Comparison of ENCODE assay signal across 16 cellular contexts in genomic region chr7:142454862-142455261, GRCh38.
DNase-seq lines count a peak whose midpoint lies in the region; ATAC-seq and TF ChIP-seq lines count a peak whose summit lies in the region.
"Had no signal": no experiment of that assay in that cellular context is flagged by ENCODE, and none has a peak within 500 bp of the region (broad histone marks: within the 10 kb centered on the region; RNA-seq: fewer than 3 reads in every experiment).

No MANE protein-coding gene starts in this region.

- peaks cover 88% of the 10 kb centered on the region for H3K4me1 ChIP-seq in DND-41 (ENCODE audit: insufficient read depth, low read length)

- peak overlapping the region; percentile 42; the same call in 1 of the 2 replicates for H2AFZ ChIP-seq in DND-41 (ENCODE audit: low read depth, low read length)
- H2AFZ ChIP-seq: GM23338 had no signal

- H3K4me1 Mint-ChIP-seq in activated T-cell treated with anti-CD3 and anti-CD28 coated beads, Interleukin-2, amount 50 U/mL, for 24 hours (ENCODE audit: low read depth) = peaks cover 34% of the 10 kb centered on the region
- H3K4me1 Mint-ChIP-seq in activated CD8-positive, alpha-beta T cell treated with anti-CD3 and anti-CD28 coated beads, Interleukin-2, amount 10 ng/mL, durations not matched to agents 7 days and 5 days (ENCODE audit: low read depth) = peaks cover 41% of the 10 kb centered on the region
- peaks cover 23 to 40% (median 30%) of the 10 kb centered on the region in 4 donors for H3K4me1 Mint-ChIP-seq in naive thymus-derived CD8-positive, alpha-beta T cell
- H3K4me1 Mint-ChIP-seq: immature natural killer cell had no signal

- no peaks in the 10 kb centered on the region for H4K20me1 ChIP-seq in DND-41 (ENCODE audit: insufficient read depth, low read length)

- no peaks in the 10 kb centered on the region for H3K27me3 Mint-ChIP-seq in activated T-cell treated with anti-CD3 and anti-CD28 coated beads, Interleukin-2, amount 50 U/mL, for 24 hours
- peaks cover 2% of the 10 kb centered on the region for H3K27me3 Mint-ChIP-seq in activated CD8-positive, alpha-beta T cell treated with anti-CD3 and anti-CD28 coated beads, Interleukin-2, amount 10 ng/mL, durations not matched to agents 7 days and 5 days (ENCODE audit: low read depth)
- H3K27me3 Mint-ChIP-seq in naive thymus-derived CD8-positive, alpha-beta T cell = peaks cover 0 to 8% (median 0%) of the 10 kb centered on the region in 5 donors

- H3K27me3 ChIP-seq in DND-41 (ENCODE audit: insufficient read depth, low read length, poor library complexity) = no peaks in the 10 kb centered on the region

- H3K9me3 ChIP-seq in DND-41 (ENCODE audit: insufficient read depth, low read length, severe bottlenecking) = no peaks in the 10 kb centered on the region
- H3K9me3 ChIP-seq: heart left ventricle had no signal

- H3K4me3 Mint-ChIP-seq in activated T-cell treated with anti-CD3 and anti-CD28 coated beads, Interleukin-2, amount 50 U/mL, for 24 hours = peak overlapping the region; percentile 61
- peak overlapping the region; percentile 51 for H3K4me3 Mint-ChIP-seq in activated CD8-positive, alpha-beta T cell treated with anti-CD3 and anti-CD28 coated beads, Interleukin-2, amount 10 ng/mL, durations not matched to agents 7 days and 5 days
- H3K4me3 Mint-ChIP-seq in naive thymus-derived CD8-positive, alpha-beta T cell = peak overlapping the region; percentile 42 to 78 (median 72)
- H3K4me3 Mint-ChIP-seq: GM23338, immature natural killer cell had no signal

- peak overlapping the region; percentile 63 for H3K4me2 ChIP-seq in DND-41 (ENCODE audit: insufficient read depth, low read length)
- H3K4me2 ChIP-seq: GM23338 had no signal

- peak overlapping the region in 1 of 2 experiments; percentile 51; a peak in 3 of 4 replicates for H3K4me3 ChIP-seq in DND-41 (ENCODE audit: low read depth in 1 of 2, low read length in 2 of 2)
- H3K4me3 ChIP-seq: GM23338, heart left ventricle had no signal

- H3K27ac ChIP-seq in DND-41 (ENCODE audit: low read length) = peak overlapping the region; percentile 100
- H3K27ac ChIP-seq: heart left ventricle had no signal

- H3K36me3 Mint-ChIP-seq in activated T-cell treated with anti-CD3 and anti-CD28 coated beads, Interleukin-2, amount 50 U/mL, for 24 hours (ENCODE audit: low read depth) = no peaks in the 10 kb centered on the region
- no peaks in the 10 kb centered on the region for H3K36me3 Mint-ChIP-seq in activated CD8-positive, alpha-beta T cell treated with anti-CD3 and anti-CD28 coated beads, Interleukin-2, amount 10 ng/mL, durations not matched to agents 7 days and 5 days (ENCODE audit: low read depth)
- no peaks in the 10 kb centered on the region for H3K36me3 Mint-ChIP-seq in naive thymus-derived CD8-positive, alpha-beta T cell
- H3K36me3 Mint-ChIP-seq: immature natural killer cell had no signal

- POLR2A ChIA-PET in activated CD8-positive, alpha-beta T cell treated with anti-CD3 and anti-CD28 coated beads, Interleukin-2, amount 10 ng/mL, durations not matched to agents 7 days and 5 days (lab: Charles Lee) = no interaction called here
- POLR2A ChIA-PET in naive thymus-derived CD8-positive, alpha-beta T cell (lab: Charles Lee) = interaction anchor here (0.7 to 1.5 kb wide), 2 partner anchors 32 to 352 kb away, joined by 3 to 4 read pairs; no protein-coding TSS in a partner anchor

- no peaks in the 10 kb centered on the region for H3K9me3 Mint-ChIP-seq in activated T-cell treated with anti-CD3 and anti-CD28 coated beads, Interleukin-2, amount 50 U/mL, for 24 hours
- H3K9me3 Mint-ChIP-seq in activated CD8-positive, alpha-beta T cell treated with anti-CD3 and anti-CD28 coated beads, Interleukin-2, amount 10 ng/mL, durations not matched to agents 7 days and 5 days (ENCODE audit: insufficient read depth) = no peaks in the 10 kb centered on the region
- no peaks in the 10 kb centered on the region for H3K9me3 Mint-ChIP-seq in naive thymus-derived CD8-positive, alpha-beta T cell
- H3K9me3 Mint-ChIP-seq: GM23338, immature natural killer cell had no signal

- CTCF ChIA-PET in activated CD8-positive, alpha-beta T cell treated with anti-CD3 and anti-CD28 coated beads, Interleukin-2, amount 10 ng/mL, durations not matched to agents 7 days and 5 days (lab: Charles Lee) = interaction anchor here (1.3 to 18.7 kb wide), 7 partner anchors 10 to 151 kb away, joined by 3 to 440 read pairs (median 5); no protein-coding TSS in a partner anchor

- H3K36me3 ChIP-seq in DND-41 (ENCODE audit: insufficient read depth, low read length) = no peaks in the 10 kb centered on the region; the same call in 1 of the 2 replicates
- H3K36me3 ChIP-seq: heart left ventricle had no signal

- peak; percentile 34 for DNase-seq in activated T-cell treated with anti-CD3 and anti-CD28 coated beads, Interleukin-2, amount 50 U/mL, for 24 hours
- DNase-seq in activated T-cell treated with anti-CD3 and anti-CD28 coated beads for 4 hours (no peak), DND-41 (peak; percentile 56), cerebellum (ENCODE audit: low spot score) (no peak)
- DNase-seq in activated CD8-positive, alpha-beta T cell treated with anti-CD3 and anti-CD28 coated beads, Interleukin-2, amount 10 ng/mL, durations not matched to agents 7 days and 5 days = peak; percentile 48
- no peak for DNase-seq in naive thymus-derived CD8-positive, alpha-beta T cell
- DNase-seq: heart left ventricle, immature natural killer cell, MV-4-11, NCI-H1930, right cardiac atrium, SW 1271 had no signal

- H3K79me2 ChIP-seq in DND-41 (ENCODE audit: insufficient read depth, low read length) = peaks cover 35% of the 10 kb centered on the region

- H3K9ac ChIP-seq in DND-41 (ENCODE audit: low read depth, low read length) = peak overlapping the region; percentile 73

- ATAC-seq in DND-41 (ENCODE audit: insufficient read depth, low read depth) (peak; percentile 22), GM21786 (IDR thresholded peaks at IDR 0.05; ENCODE audit: unreplicated experiment) (no peak), HG03460 (IDR thresholded peaks at IDR 0.05; ENCODE audit: unreplicated experiment) (no peak)
- ATAC-seq in activated CD8-positive, alpha-beta T cell treated with anti-CD3 and anti-CD28 coated beads, Interleukin-2, amount 10 ng/mL, durations not matched to agents 7 days and 5 days = peak; percentile 69
- ATAC-seq in naive thymus-derived CD8-positive, alpha-beta T cell = peak; percentile 30 to 61
- ATAC-seq: GM23338, heart left ventricle, HepG2, right cardiac atrium had no signal

- peak overlapping the region; percentile 65 for H3K27ac Mint-ChIP-seq in activated T-cell treated with anti-CD3 and anti-CD28 coated beads, Interleukin-2, amount 50 U/mL, for 24 hours
- H3K27ac Mint-ChIP-seq in activated CD8-positive, alpha-beta T cell treated with anti-CD3 and anti-CD28 coated beads, Interleukin-2, amount 10 ng/mL, durations not matched to agents 7 days and 5 days = peak overlapping the region; percentile 75
- H3K27ac Mint-ChIP-seq in naive thymus-derived CD8-positive, alpha-beta T cell = peak overlapping the region; percentile 19 to 90 (median 76)
- H3K27ac Mint-ChIP-seq: GM23338, immature natural killer cell had no signal

- TF ChIP-seq CTCF in DND-41 (IDR thresholded peaks at IDR 0.05; ENCODE audit: borderline replicate concordance, extremely low read depth, low read length, poor library complexity, severe bottlenecking) = no peak

Comparison
In these comparisons a context has a peak if more than half of its experiments do, and no peak if none do; other contexts are left out.
1. DNase-seq: peak in activated T-cell treated with anti-CD3 and anti-CD28 coated beads, Interleukin-2, amount 50 U/mL, for 24 hours (single experiment), DND-41 (single experiment) and activated CD8-positive, alpha-beta T cell treated with anti-CD3 and anti-CD28 coated beads, Interleukin-2, amount 10 ng/mL, durations not matched to agents 7 days and 5 days (single experiment); none in activated T-cell treated with anti-CD3 and anti-CD28 coated beads for 4 hours (single experiment), naive thymus-derived CD8-positive, alpha-beta T cell (0 of 10) and cerebellum (single experiment).
2. ATAC-seq: peak in DND-41 (single experiment), activated CD8-positive, alpha-beta T cell treated with anti-CD3 and anti-CD28 coated beads, Interleukin-2, amount 10 ng/mL, durations not matched to agents 7 days and 5 days (single experiment) and naive thymus-derived CD8-positive, alpha-beta T cell (2 of 2); none in GM21786 (single experiment) and HG03460 (single experiment).
3. Peak in every context shown above with its lines, with median percentiles within 50 percentile points of each other: H3K27ac Mint-ChIP-seq and H3K4me3 Mint-ChIP-seq.